Comparison of ENCODE assay signal across 20 cellular contexts in genomic region chr14:64053694-64054669, GRCh38.
A peak's percentile ranks its signal among the peaks of the same experiment; 100 is the strongest.
DNase-seq lines count a peak whose midpoint lies in the region; ATAC-seq and TF ChIP-seq lines count a peak whose summit lies in the region.
"Had no signal": no experiment of that assay in that cellular context is flagged by ENCODE, and none has a peak within 500 bp of the region (broad histone marks: within the 10 kb centered on the region; RNA-seq: fewer than 3 reads in every experiment).

No MANE protein-coding gene starts in this region.

- no peaks in the 10 kb centered on the region for H4K20me1 ChIP-seq in DOHH2 (ENCODE audit: control insufficient read depth, insufficient read depth, low read depth, low read length)

- no peak for ATAC-seq in memory B cell (ENCODE audit: low read depth)
- ATAC-seq: activated CD4-positive, alpha-beta T cell treated with anti-CD3 and anti-CD28 coated beads for 36 hours; gastroesophageal sphincter; GM12878; psoas muscle had no signal

- H3K4me2 ChIP-seq in DOHH2 (ENCODE audit: low read length): peak overlapping the region; percentile 10; the same call in 1 of the 2 replicates

- no peaks in the 10 kb centered on the region for H3K27me3 ChIP-seq in DOHH2 (ENCODE audit: control insufficient read depth, low read length)
- H3K27me3 ChIP-seq in MG63: no peaks in the 10 kb centered on the region
- H3K27me3 ChIP-seq: cardiac muscle cell, gastroesophageal sphincter, SJCRH30 had no signal

- H3K27ac Mint-ChIP-seq in memory B cell: peak overlapping the region; percentile 20
- H3K27ac Mint-ChIP-seq: activated CD4-positive, alpha-beta T cell treated with anti-CD3 and anti-CD28 coated beads for 36 hours; nephron had no signal

- no peaks in the 10 kb centered on the region for H3K9me2 ChIP-seq in DOHH2 (replicated peaks; ENCODE audit: control insufficient read depth, low read length)

- H3K79me2 ChIP-seq in DOHH2 (ENCODE audit: control insufficient read depth, low read length): peaks cover 43% of the 10 kb centered on the region

- TF ChIP-seq CTCF in DOHH2 (IDR thresholded peaks at IDR 0.05; ENCODE audit: low read depth, low read length, poor library complexity, severe bottlenecking) (no peak), choroid plexus epithelial cell (conservative IDR thresholded peaks at IDR 0.05; ENCODE audit: low read depth, low read length) (no peak)

- no peaks in the 10 kb centered on the region for H3K4me1 Mint-ChIP-seq in memory B cell
- H3K4me1 Mint-ChIP-seq: nephron had no signal

- H3K4me3 Mint-ChIP-seq in memory B cell: no peak overlapping the region
- H3K4me3 Mint-ChIP-seq: activated CD4-positive, alpha-beta T cell treated with anti-CD3 and anti-CD28 coated beads for 36 hours; nephron had no signal

- H3K9me3 Mint-ChIP-seq in memory B cell: no peaks in the 10 kb centered on the region
- H3K9me3 Mint-ChIP-seq: nephron had no signal

- H3K36me3 ChIP-seq in DOHH2 (ENCODE audit: control insufficient read depth, low read length): peaks cover 90% of the 10 kb centered on the region
- H3K36me3 ChIP-seq in MG63: no peaks in the 10 kb centered on the region; the same call in 1 of the 2 replicates

- H3K9me3 ChIP-seq in DOHH2 (ENCODE audit: control insufficient read depth, insufficient read depth, low read length) (no peaks in the 10 kb centered on the region), MG63 (no peaks in the 10 kb centered on the region)
- H3K9me3 ChIP-seq: gastroesophageal sphincter, psoas muscle, SJCRH30 had no signal

- no peaks in the 10 kb centered on the region; the same call in 1 of the 2 replicates for H3F3A ChIP-seq in DOHH2 (ENCODE audit: control insufficient read depth, insufficient read depth)

- H3K27me3 Mint-ChIP-seq in memory B cell: no peaks in the 10 kb centered on the region
- H3K27me3 Mint-ChIP-seq: activated CD4-positive, alpha-beta T cell treated with anti-CD3 and anti-CD28 coated beads for 36 hours had no signal

- peaks cover 12% of the 10 kb centered on the region for H3K36me3 Mint-ChIP-seq in memory B cell

- DNase-seq in MG63 (peak; percentile 16), choroid plexus epithelial cell (ENCODE audit: low read depth) (peak; percentile 37), memory B cell (ENCODE audit: low spot score in 2 of 2) (no peak), UCSD-AML1 (lab: John Stamatoyannopoulos, UW; ENCODE audit: unreplicated experiment) (no peak), NCI-H1417 (lab: John Stamatoyannopoulos, UW) (no peak), OCI-M2 (lab: John Stamatoyannopoulos, UW; ENCODE audit: unreplicated experiment) (no peak), NCI-H1048 (lab: John Stamatoyannopoulos, UW) (no peak)
- DNase-seq: activated CD4-positive, alpha-beta T cell treated with anti-CD3 and anti-CD28 coated beads for 36 hours; activated naive CD4-positive, alpha-beta T cell treated with Interleukin-2 at 50 U/mL for 16 hours; NCI-H187; NCI-H446 treated with DMSO at 0.1 percent for 48 hours; psoas muscle; SJCRH30; stimulated activated naive CD4-positive, alpha-beta T cell had no signal

- H3K4me1 ChIP-seq in DOHH2 (ENCODE audit: control insufficient read depth, low read length): peaks cover 45% of the 10 kb centered on the region
- H3K4me1 ChIP-seq: psoas muscle had no signal

- H3K4me3 ChIP-seq in DOHH2 (ENCODE audit: low read length) (no peak overlapping the region), MG63 (no peak overlapping the region), choroid plexus epithelial cell (ENCODE audit: low read depth, low read length) (no peak overlapping the region)
- H3K4me3 ChIP-seq: cardiac muscle cell, gastroesophageal sphincter, GM12878, lung, psoas muscle, SJCRH30 had no signal

- H3K27ac ChIP-seq in DOHH2 (ENCODE audit: low read depth, low read length): peak overlapping the region; percentile 23; the same call in 1 of the 2 replicates
- H3K27ac ChIP-seq: cardiac muscle cell, psoas muscle, SJCRH30 had no signal

Comparison
In these comparisons a context has a peak if more than half of its experiments do, and no peak if none do; other contexts are left out.
1. DNase-seq: peak in MG63 (single experiment) and choroid plexus epithelial cell (single experiment); none in memory B cell (0 of 2), UCSD-AML1 (single experiment), NCI-H1417 (0 of 3), OCI-M2 (single experiment) and NCI-H1048 (single experiment).